Comparison of ENCODE assay signal across 1 cellular context in genomic region chr6:309947-310346, GRCh38.
TF ChIP-seq lines count a peak whose summit lies in the region.

No MANE protein-coding gene starts in this region.

TF ChIP-seq in GM12878, 131 proteins besides CTCF, POLR2A, EP300 and RAD21:
- TF ChIP-seq HDGF (IDR thresholded peaks at IDR 0.05), result peak; percentile 79; the same call in 1 of the 2 replicates
- 0 out of 2 replicates have a peak, but pooled peaks have one; percentile 63 for TF ChIP-seq MLLT1 (IDR thresholded peaks at IDR 0.05)
- TF ChIP-seq MTA3 (IDR thresholded peaks at IDR 0.05; ENCODE audit: borderline replicate concordance, low read length), result no peak
- no peak for TF ChIP-seq E4F1 (IDR thresholded peaks at IDR 0.05; ENCODE audit: borderline replicate concordance, partially characterized antibody)
